In the genomic region with DNA sequence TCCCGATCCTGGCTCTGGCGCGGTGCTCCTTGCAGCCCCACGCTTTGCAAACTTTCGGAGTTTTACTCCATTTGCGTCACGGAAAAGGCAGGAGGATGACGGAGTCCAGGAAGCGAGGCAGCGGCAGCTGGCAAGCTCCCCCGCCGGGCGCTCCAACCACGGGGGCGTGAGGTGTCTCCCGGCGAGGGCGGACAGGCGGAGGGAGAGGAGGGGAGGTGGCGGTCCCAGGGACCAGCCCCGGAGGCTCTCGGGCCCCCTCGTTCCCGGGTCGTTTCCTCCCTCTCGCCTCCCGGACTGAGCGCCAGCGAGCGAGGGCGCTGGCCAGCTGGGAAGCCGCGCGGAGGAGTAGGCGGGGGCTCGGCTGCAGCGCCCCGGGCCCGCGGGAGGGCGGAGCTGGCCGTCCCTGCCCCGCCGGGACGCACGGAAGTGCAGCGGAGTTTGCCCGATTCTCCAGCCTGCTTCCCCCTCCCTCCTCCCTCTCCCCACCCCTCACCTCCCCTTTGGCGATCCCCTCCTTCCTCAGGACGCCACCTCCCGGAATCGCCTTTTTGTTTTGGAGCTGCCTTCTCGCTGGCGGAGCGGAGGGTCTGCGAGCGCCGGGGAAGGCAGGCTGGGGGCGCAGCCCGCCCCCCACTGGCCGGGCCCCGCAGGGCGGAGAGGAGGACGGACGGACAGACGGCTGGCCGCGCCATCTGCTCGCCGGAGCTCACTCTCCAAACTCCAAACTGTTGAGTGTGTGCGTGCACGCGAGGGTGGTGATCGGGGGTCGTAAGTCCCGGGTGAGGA, we compare ENCODE assay signal across 8 cellular contexts. TPM values are rescaled to one million over a fixed set of nuclear protein-coding genes. Genes with fewer than 3 reads are reported as not detected.
A peak's percentile ranks its signal among the peaks of the same experiment; 100 is the strongest.
DNase-seq lines count a peak whose midpoint lies in the region; ATAC-seq and TF ChIP-seq lines count a peak whose summit lies in the region.

A gene with protein sequence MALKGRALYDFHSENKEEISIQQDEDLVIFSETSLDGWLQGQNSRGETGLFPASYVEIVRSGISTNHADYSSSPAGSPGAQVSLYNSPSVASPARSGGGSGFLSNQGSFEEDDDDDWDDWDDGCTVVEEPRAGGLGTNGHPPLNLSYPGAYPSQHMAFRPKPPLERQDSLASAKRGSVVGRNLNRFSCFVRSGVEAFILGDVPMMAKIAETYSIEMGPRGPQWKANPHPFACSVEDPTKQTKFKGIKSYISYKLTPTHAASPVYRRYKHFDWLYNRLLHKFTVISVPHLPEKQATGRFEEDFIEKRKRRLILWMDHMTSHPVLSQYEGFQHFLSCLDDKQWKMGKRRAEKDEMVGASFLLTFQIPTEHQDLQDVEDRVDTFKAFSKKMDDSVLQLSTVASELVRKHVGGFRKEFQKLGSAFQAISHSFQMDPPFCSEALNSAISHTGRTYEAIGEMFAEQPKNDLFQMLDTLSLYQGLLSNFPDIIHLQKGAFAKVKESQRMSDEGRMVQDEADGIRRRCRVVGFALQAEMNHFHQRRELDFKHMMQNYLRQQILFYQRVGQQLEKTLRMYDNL (plus strand): TSS at position 543 of the 786 bp plus-strand sequence. CDS start 1,191 bp downstream, outside the sequence.

- intact Hi-C loops in left cardiac atrium (cut with DNase I), result no loop called here

- H3K36me3 ChIP-seq in DOHH2 (ENCODE audit: control insufficient read depth, low read length) (no peaks in the 10 kb centered on the region), HUES6 (ENCODE audit: control insufficient read depth, insufficient read depth, low read length) (peaks cover 16% of the 10 kb centered on the region; the same call in 1 of the 2 replicates)

- H3K9ac ChIP-seq in HUES6 (ENCODE audit: low read length), result peak within 1 kb of the TSS; percentile 88

- no peaks in the 10 kb centered on the region for H3F3A ChIP-seq in DOHH2 (ENCODE audit: control insufficient read depth, insufficient read depth)

- H3K27me3 ChIP-seq in DOHH2 (ENCODE audit: control insufficient read depth, low read length) (peaks cover 37% of the 10 kb centered on the region), HUES6 (ENCODE audit: control insufficient read depth, insufficient read depth, low read length) (peaks cover 14% of the 10 kb centered on the region)

- no peaks in the 10 kb centered on the region for H4K20me1 ChIP-seq in DOHH2 (ENCODE audit: control insufficient read depth, insufficient read depth, low read depth, low read length)

- DNase-seq in SW480 (ENCODE audit: low spot score), result peak; percentile 60
- peak in 40 of 56 donors; percentile 32 to 81 (median 55) for DNase-seq in amygdala (lab: John Stamatoyannopoulos, UW)
- DNase-seq in left cardiac atrium, result peak; percentile 90
- peak; percentile 45 for DNase-seq in pons (ENCODE audit: low spot score)
- DNase-seq in ureter (ENCODE audit: low spot score), result peak; percentile 86

- TF ChIP-seq CTCF in DOHH2 (IDR thresholded peaks at IDR 0.05; ENCODE audit: low read depth, low read length, poor library complexity, severe bottlenecking), result peak; percentile 77

- no peaks in the 10 kb centered on the region for H3K9me2 ChIP-seq in DOHH2 (replicated peaks; ENCODE audit: control insufficient read depth, low read length)

- ATAC-seq in left cardiac atrium (peak; percentile 88 to 92), GM21723 (IDR thresholded peaks at IDR 0.05; ENCODE audit: unreplicated experiment) (no peak)

- no peak within 1 kb of the TSS for H3K27ac ChIP-seq in DOHH2 (ENCODE audit: low read depth, low read length)
- peak within 1 kb of the TSS; percentile 91 for H3K27ac ChIP-seq in HUES6 (ENCODE audit: low read depth, low read length)

- peak within 1 kb of the TSS; percentile 73 for H3K4me3 ChIP-seq in DOHH2 (ENCODE audit: low read length)
- peak within 1 kb of the TSS; percentile 99 for H3K4me3 ChIP-seq in HUES6 (ENCODE audit: low read depth, low read length)

- H3K9me3 ChIP-seq in DOHH2 (ENCODE audit: control insufficient read depth, insufficient read depth, low read length), result no peaks in the 10 kb centered on the region
- no peaks in the 10 kb centered on the region for H3K9me3 ChIP-seq in HUES6 (ENCODE audit: control insufficient read depth, insufficient read depth, low read depth, low read length)

- H3K4me1 ChIP-seq in DOHH2 (ENCODE audit: control insufficient read depth, low read length) (peaks cover 11% of the 10 kb centered on the region; the same call in 1 of the 2 replicates), HUES6 (ENCODE audit: control insufficient read depth, insufficient read depth, low read length) (peaks cover 38% of the 10 kb centered on the region)

- H3K4me2 ChIP-seq in DOHH2 (ENCODE audit: low read length), result peak within 1 kb of the TSS; percentile 79

- H3K79me2 ChIP-seq in DOHH2 (ENCODE audit: control insufficient read depth, low read length), result no peaks in the 10 kb centered on the region

RNA-seq across cellular contexts. Expression of the gene that starts here (rescaled TPM):
- total RNA-seq in left cardiac atrium (10 to 100 TPM; 14.3 to 17.0 TPM), ureter (34.2 TPM)
